10 cellular contexts compared by ENCODE assay signal in genomic region chr14:102772781-102773570, GRCh38. TPM values are rescaled to one million over a fixed set of nuclear protein-coding genes. Genes with fewer than 3 reads are reported as not detected.
DNase-seq lines count a peak whose midpoint lies in the region; ATAC-seq and TF ChIP-seq lines count a peak whose summit lies in the region.
"Had no signal": no experiment of that assay in that cellular context is flagged by ENCODE, and none has a peak within 500 bp of the region (broad histone marks: within the 10 kb centered on the region; RNA-seq: fewer than 3 reads in every experiment).

No MANE protein-coding gene starts in this region.

- H3K4me3 ChIP-seq in DND-41 (ENCODE audit: low read depth in 1 of 2, low read length in 2 of 2) (no peak overlapping the region), HEK293 (ENCODE audit: low read depth, low read length) (no peak overlapping the region), SU-DHL-6 (ENCODE audit: insufficient read depth, low read length, poor library complexity, severe bottlenecking) (no peak overlapping the region), right atrium auricular region (no peak overlapping the region)

- H3K79me2 ChIP-seq in DND-41 (ENCODE audit: insufficient read depth, low read length), result peaks cover 3% of the 10 kb centered on the region
- no peaks in the 10 kb centered on the region for H3K79me2 ChIP-seq in SU-DHL-6 (ENCODE audit: insufficient read depth, low read length)

- H3K27me3 ChIP-seq in DND-41 (ENCODE audit: insufficient read depth, low read length, poor library complexity) (no peaks in the 10 kb centered on the region), SU-DHL-6 (ENCODE audit: low read length) (no peaks in the 10 kb centered on the region), right atrium auricular region (no peaks in the 10 kb centered on the region)

- H3K4me2 ChIP-seq in DND-41 (ENCODE audit: insufficient read depth, low read length) (no peak overlapping the region), SU-DHL-6 (ENCODE audit: low read depth, low read length, poor library complexity, severe bottlenecking) (no peak overlapping the region)

- H3K4me1 ChIP-seq in DND-41 (ENCODE audit: insufficient read depth, low read length), result peaks cover 9% of the 10 kb centered on the region
- H3K4me1 ChIP-seq in HEK293 (ENCODE audit: control insufficient read depth, insufficient read depth, low read length), result no peaks in the 10 kb centered on the region
- H3K4me1 ChIP-seq in right atrium auricular region, result peaks cover 0 to 9% of the 10 kb centered on the region in 2 donors

- no peak overlapping the region for H3K9ac ChIP-seq in DND-41 (ENCODE audit: low read depth, low read length)
- H3K9ac ChIP-seq in SU-DHL-6 (ENCODE audit: low read length), result no peak overlapping the region

- peak; percentile 40 for TF ChIP-seq CTCF in DND-41 (IDR thresholded peaks at IDR 0.05; ENCODE audit: borderline replicate concordance, extremely low read depth, low read length, poor library complexity, severe bottlenecking)
- peak; percentile 50 for TF ChIP-seq CTCF in HEK293 (tag by site-specific recombination; IDR thresholded peaks at IDR 0.05)
- TF ChIP-seq CTCF in SU-DHL-6 (IDR thresholded peaks at IDR 0.05; ENCODE audit: insufficient read depth, low read length, poor library complexity, severe bottlenecking), result peak; percentile 27
- TF ChIP-seq CTCF in right atrium auricular region (IDR thresholded peaks at IDR 0.05), result no peak
- TF ChIP-seq CTCF in RWPE1 (conservative IDR thresholded peaks at IDR 0.05; ENCODE audit: low read depth), result no peak

- no peaks in the 10 kb centered on the region for H3F3A ChIP-seq in SU-DHL-6 (ENCODE audit: insufficient read depth)

- no peaks in the 10 kb centered on the region for H4K20me1 ChIP-seq in DND-41 (ENCODE audit: insufficient read depth, low read length)
- H4K20me1 ChIP-seq in SU-DHL-6 (ENCODE audit: low read depth, low read length), result no peaks in the 10 kb centered on the region

- H3K36me3 ChIP-seq in DND-41 (ENCODE audit: insufficient read depth, low read length) (no peaks in the 10 kb centered on the region; the same call in 1 of the 2 replicates), HEK293 (ENCODE audit: control insufficient read depth in 2 of 2, insufficient read depth in 1 of 2, low read length in 2 of 2) (no peaks in the 10 kb centered on the region), SU-DHL-6 (ENCODE audit: low read length) (no peaks in the 10 kb centered on the region), right atrium auricular region (no peaks in the 10 kb centered on the region)

- DNase-seq in DND-41, result peak; percentile 21
- DNase-seq in lung microvascular endothelial cell (ENCODE audit: low read depth in 2 of 2), result peak; percentile 35 to 62
- DNase-seq in right atrium auricular region (ENCODE audit: low spot score), result no peak
- no peak for DNase-seq in superior temporal gyrus (ENCODE audit: extremely low spot score)
- no peak for DNase-seq in CD1c-positive myeloid dendritic cell (ENCODE audit: extremely low spot score)
- DNase-seq in RWPE1 (ENCODE audit: low spot score), result no peak
- DNase-seq: activated CD4-positive, CD25-positive, alpha-beta regulatory T cell; cerebellar nuclear complex had no signal

- CTCF ChIA-PET in HEK293 (lab: Yijun Ruan, JAX) (interaction anchor here (1.1 to 2.2 kb wide), 2 partner anchors 74 to 78 kb away, joined by 4 to 14 read pairs; no protein-coding TSS in a partner anchor), RWPE1 (lab: Yijun Ruan, JAX) (interaction anchor here (0.7 kb wide), 1 partner anchor 83 kb away, joined by 4 read pairs; no protein-coding TSS in a partner anchor)

- H3K9me2 ChIP-seq in SU-DHL-6 (replicated peaks; ENCODE audit: insufficient read depth, low read length), result no peaks in the 10 kb centered on the region

- H3K27ac ChIP-seq in DND-41 (ENCODE audit: low read length), result no peak overlapping the region
- H3K27ac ChIP-seq in HEK293 (ENCODE audit: extremely low read depth, low read depth, low read length), result no peak overlapping the region
- H3K27ac ChIP-seq in SU-DHL-6 (ENCODE audit: low read depth, low read length), result no peak overlapping the region
- no peak overlapping the region for H3K27ac ChIP-seq in right atrium auricular region
- H3K27ac ChIP-seq in RWPE1, result no peak overlapping the region

- no peaks in the 10 kb centered on the region for H3K9me3 ChIP-seq in DND-41 (ENCODE audit: insufficient read depth, low read length, severe bottlenecking)
- H3K9me3 ChIP-seq in HEK293 (ENCODE audit: control insufficient read depth, insufficient read depth, low read depth, low read length), result no peaks in the 10 kb centered on the region
- no peaks in the 10 kb centered on the region for H3K9me3 ChIP-seq in SU-DHL-6 (ENCODE audit: insufficient read depth, low read length)
- H3K9me3 ChIP-seq in right atrium auricular region, result no peaks in the 10 kb centered on the region

- no peak for ATAC-seq in DND-41 (ENCODE audit: insufficient read depth, low read depth)

- H2AFZ ChIP-seq in DND-41 (ENCODE audit: low read depth, low read length), result no peak overlapping the region
- H2AFZ ChIP-seq in SU-DHL-6 (ENCODE audit: low read depth, low read length, severe bottlenecking), result no peak overlapping the region

- POLR2A ChIA-PET in HEK293 (lab: Yijun Ruan, JAX) (no interaction called here), RWPE1 (lab: Yijun Ruan, JAX; ENCODE audit: low non-redundant PET) (no interaction called here)

TF ChIP-seq in HEK293, 187 proteins besides CTCF, POLR2A, EP300 and RAD21:
- peak; percentile 50; the same call in 1 of the 2 replicates for TF ChIP-seq ZNF335 (tag by site-specific recombination; conservative IDR thresholded peaks at IDR 0.05)
- TF ChIP-seq ZSCAN30 (tag by site-specific recombination; IDR thresholded peaks at IDR 0.05), result no peak
- TF ChIP-seq ZNF121 (tag by site-specific recombination; IDR thresholded peaks at IDR 0.05), result 0 out of 2 replicates have a peak, but pooled peaks have one; percentile 22
- peak; percentile 84 for TF ChIP-seq ZNF366 (tag by site-specific recombination; conservative IDR thresholded peaks at IDR 0.05)

RNA-seq across cellular contexts. Expression of gene TRAF3, which starts 4.3 kb away (rescaled TPM):
- total RNA-seq in lung microvascular endothelial cell, result 8.5 and 10.7 TPM in 2 replicates
- 1 to 10 TPM; 9.1 to 10.0 TPM for total RNA-seq in right atrium auricular region

Comparison
In these comparisons a context has a peak if more than half of its experiments do, and no peak if none do; other contexts are left out.
1. DNase-seq: peak in DND-41 (single experiment) and lung microvascular endothelial cell (2 of 2); none in right atrium auricular region (single experiment), superior temporal gyrus (single experiment), CD1c-positive myeloid dendritic cell (single experiment) and RWPE1 (single experiment).
2. CTCF ChIP-seq: peak in DND-41 (single experiment), HEK293 (single experiment) and SU-DHL-6 (single experiment); none in right atrium auricular region (0 of 2) and RWPE1 (single experiment).